In genomic region chr1:40449684-40450490, GRCh38 we compare ENCODE assay signal across 8 cellular contexts. TPM values are rescaled to one million over a fixed set of nuclear protein-coding genes. Genes with fewer than 3 reads are reported as not detected.
DNase-seq lines count a peak whose midpoint lies in the region; ATAC-seq and TF ChIP-seq lines count a peak whose summit lies in the region.

Gene ZFP69B, plus strand, starts transcription at chr1:40450476. Its CDS starts 486 bp downstream, at chr1:40450962.

- H3K4me3 ChIP-seq in GM12865 (ENCODE audit: low read depth, low read length) (peak within 1 kb of the TSS; percentile 69), adipocyte (ENCODE audit: low read length) (peak within 1 kb of the TSS; percentile 89), heart left ventricle (peak within 1 kb of the TSS; percentile 40 to 93 (median 78)), transverse colon (peak within 1 kb of the TSS; percentile 48 to 75 (median 72))

- intact Hi-C loops in heart left ventricle (cut with DNase I) (loop anchor here in 1 of 10 donors (5.0 kb wide), 1 partner anchor 57 kb away; the partner anchor contains the start of gene EXO5), transverse colon (cut with DNase I; ENCODE audit: low total_unique reads) (no loop called here)

- peak; percentile 96 for DNase-seq in GM12865 (ENCODE audit: low read depth)
- peak; percentile 93 to 95 (median 95) for DNase-seq in NCI-H1417 (lab: John Stamatoyannopoulos, UW)
- DNase-seq in SW 1271 (lab: John Stamatoyannopoulos, UW), result peak; percentile 64 to 84
- DNase-seq in adipocyte (ENCODE audit: low read depth), result peak; percentile 98
- DNase-seq in heart left ventricle, result peak; percentile 92 to 97 (median 95)
- DNase-seq in pons (ENCODE audit: low spot score), result peak; percentile 74
- DNase-seq in transverse colon, result peak; percentile 93

- H3K9ac ChIP-seq in adipocyte (ENCODE audit: low read length), result peak within 1 kb of the TSS; percentile 90

- 1 to 2% (median 1%) methylated on average over 32 to 64 of the region's 64 CpGs for WGBS in heart left ventricle, 4 donors
- WGBS in transverse colon (ENCODE audit: low coverage in 1 of 2), 2 donors, result 0% methylated on average over 4 to 63 of the region's 64 CpGs

- TF ChIP-seq POLR2A in heart left ventricle (IDR thresholded peaks at IDR 0.05) (peak in 1 of 2 donors; percentile 66), transverse colon (IDR thresholded peaks at IDR 0.05) (peak; percentile 47)

- H3K36me3 ChIP-seq in adipocyte (ENCODE audit: control insufficient read depth, insufficient read depth, low read length, severe bottlenecking), result peaks cover 2% of the 10 kb centered on the region
- peaks cover 0 to 4% (median 0%) of the 10 kb centered on the region in 9 donors for H3K36me3 ChIP-seq in heart left ventricle
- H3K36me3 ChIP-seq in transverse colon, result no peaks in the 10 kb centered on the region

- ATAC-seq in HG02678 (IDR thresholded peaks at IDR 0.05; ENCODE audit: unreplicated experiment) (peak; percentile 85), heart left ventricle (peak; percentile 96 to 100 (median 100))

- no peak for TF ChIP-seq EP300 in transverse colon (IDR thresholded peaks at IDR 0.05; ENCODE audit: low read depth)

- in situ Hi-C loops in transverse colon (cut with MboI; ENCODE audit: low pct_ligation_motif_present in 1 of 4, low pct_unique_long_range_greater_than_20kb in 1 of 4, low sequenced_read_pairs in 3 of 4), result loop anchor here in 1 of 4 donors (25.0 kb wide), 1 partner anchor 313 kb away; no protein-coding TSS in a partner anchor

- H3K27me3 ChIP-seq in adipocyte (replicated peaks; ENCODE audit: control insufficient read depth, insufficient read depth, low read length), result no peaks in the 10 kb centered on the region
- H3K27me3 ChIP-seq in heart left ventricle, result no peaks in the 10 kb centered on the region
- no peaks in the 10 kb centered on the region for H3K27me3 ChIP-seq in transverse colon

- TF ChIP-seq CTCF in GM12865 (IDR thresholded peaks at IDR 0.05; ENCODE audit: insufficient read depth, low read depth, low read length, missing control alignments) (no peak), heart left ventricle (IDR thresholded peaks at IDR 0.05) (peak in 3 of 12 donors; percentile 13 to 40 (median 23)), transverse colon (IDR thresholded peaks at IDR 0.05) (no peak)

- H3K9me3 ChIP-seq in adipocyte (ENCODE audit: control insufficient read depth, low read length), result peaks cover 14% of the 10 kb centered on the region
- H3K9me3 ChIP-seq in heart left ventricle, result peaks cover 0 to 48% (median 7%) of the 10 kb centered on the region in 12 donors
- H3K9me3 ChIP-seq in transverse colon, result peaks cover 7 to 19% of the 10 kb centered on the region in 2 donors

- H3K27ac ChIP-seq in heart left ventricle (peak within 1 kb of the TSS; percentile 12 to 94 (median 80)), transverse colon (peak within 1 kb of the TSS; percentile 74 to 86 (median 80))

- peaks cover 9% of the 10 kb centered on the region for H3K4me1 ChIP-seq in adipocyte (ENCODE audit: control insufficient read depth, insufficient read depth, low read length)
- H3K4me1 ChIP-seq in heart left ventricle, result peaks cover 0 to 16% (median 10%) of the 10 kb centered on the region in 12 donors
- H3K4me1 ChIP-seq in transverse colon, result peaks cover 4 to 14% (median 10%) of the 10 kb centered on the region in 4 donors

RNA-seq across cellular contexts. Expression of gene ZFP69B, which starts in this region (rescaled TPM):
- total RNA-seq in heart left ventricle (1 to 10 TPM in 5 of 9 donors, under 1 TPM in 4; 0.44 to 2.6 (median 1.1) TPM), transverse colon (1 to 10 TPM in 1 of 4 donors, under 1 TPM in 1, not detected in 2; 0.68 to 1.9 TPM)
- polyA plus RNA-seq in heart left ventricle, result 1 to 10 TPM in 1 of 2 donors, under 1 TPM in 1; 0.42 to 1.5 TPM

Comparison
In these comparisons a context has a peak if more than half of its experiments do, and no peak if none do; other contexts are left out.
1. Peak in every context shown above with its lines: DNase-seq, ATAC-seq, H3K4me3 ChIP-seq and H3K27ac ChIP-seq.